Comparison of ENCODE assay signal across 9 cellular contexts in genomic region chr5:55991768-55992486, GRCh38. TPM values are rescaled to one million over a fixed set of nuclear protein-coding genes. Genes with fewer than 3 reads are reported as not detected.
DNase-seq lines count a peak whose midpoint lies in the region; ATAC-seq, FAIRE-seq and TF ChIP-seq lines count a peak whose summit lies in the region.
"Had no signal": no experiment of that assay in that cellular context is flagged by ENCODE, and none has a peak within 500 bp of the region (broad histone marks: within the 10 kb centered on the region; RNA-seq: fewer than 3 reads in every experiment).

No MANE protein-coding gene starts in this region.

- no peak for FAIRE-seq in frontal cortex (lab: Jason Lieb, UNC)

- no peaks in the 10 kb centered on the region for H3K9me3 ChIP-seq in Peyer's patch
- no peaks in the 10 kb centered on the region for H3K9me3 ChIP-seq in esophagus muscularis mucosa
- H3K9me3 ChIP-seq in sigmoid colon: no peaks in the 10 kb centered on the region
- H3K9me3 ChIP-seq in Karpas-422 (ENCODE audit: low read length): no peaks in the 10 kb centered on the region

- H2AFZ ChIP-seq in Karpas-422 (ENCODE audit: low read length): no peak overlapping the region

- H3K9me2 ChIP-seq in Karpas-422 (replicated peaks; ENCODE audit: insufficient read depth, low read length): no peaks in the 10 kb centered on the region

- no peak for TF ChIP-seq CTCF in GM06990 (IDR thresholded peaks at IDR 0.05; ENCODE audit: insufficient read depth, low read length, poor library complexity, severe bottlenecking)
- no peak for TF ChIP-seq CTCF in Peyer's patch (IDR thresholded peaks at IDR 0.05)
- no peak for TF ChIP-seq CTCF in esophagus muscularis mucosa (IDR thresholded peaks at IDR 0.05)
- TF ChIP-seq CTCF in sigmoid colon (IDR thresholded peaks at IDR 0.05): no peak

- H3K79me2 ChIP-seq in Karpas-422 (ENCODE audit: low read length): no peaks in the 10 kb centered on the region

- intact Hi-C loops in esophagus muscularis mucosa (cut with DNase I) (loop anchor here (10.0 kb wide), 1 partner anchor 63 kb away; no protein-coding TSS in a partner anchor), sigmoid colon (cut with DNase I) (loop anchor here (5.0 to 10.0 kb wide), 5 partner anchors 55 to 913 kb away; partner anchors contain the start of genes MAP3K1, PLPP1 and SETD9)

- ATAC-seq in GM19351 (IDR thresholded peaks at IDR 0.05; ENCODE audit: unreplicated experiment) (no peak), HG02840 (IDR thresholded peaks at IDR 0.05; ENCODE audit: low FRiP score, unreplicated experiment) (no peak)
- ATAC-seq: esophagus mucosa had no signal

- WGBS in esophagus muscularis mucosa: 63% methylated on average over 5 of the region's 5 CpGs
- 60 to 78% methylated on average over 5 of the region's 5 CpGs for WGBS in sigmoid colon, 2 donors

- H3K4me1 ChIP-seq in Peyer's patch: peaks cover 0 to 24% (median 0%) of the 10 kb centered on the region in 4 donors
- H3K4me1 ChIP-seq in esophagus muscularis mucosa: peaks cover 33 to 73% (median 62%) of the 10 kb centered on the region in 4 donors
- H3K4me1 ChIP-seq in sigmoid colon: peaks cover 0 to 67% (median 52%) of the 10 kb centered on the region in 4 donors
- H3K4me1 ChIP-seq in Karpas-422 (ENCODE audit: low read length): peaks cover 12% of the 10 kb centered on the region

- H3K4me2 ChIP-seq in Karpas-422 (ENCODE audit: low read depth, low read length, poor library complexity, severe bottlenecking): no peak overlapping the region

- H3K36me3 ChIP-seq in GM06990 (ENCODE audit: control insufficient read depth, insufficient read depth, low read length) (no peaks in the 10 kb centered on the region; the same call in 1 of the 2 replicates), Peyer's patch (peaks cover 0 to 2% (median 0%) of the 10 kb centered on the region in 3 donors), esophagus muscularis mucosa (peaks cover 0 to 5% (median 0%) of the 10 kb centered on the region in 4 donors), sigmoid colon (no peaks in the 10 kb centered on the region), Karpas-422 (ENCODE audit: insufficient read depth, low read length) (no peaks in the 10 kb centered on the region)

- H3K27ac ChIP-seq in Peyer's patch (peak overlapping the region in 2 of 4 donors; percentile 44 to 97), esophagus muscularis mucosa (replicated peaks in 1 of 4) (peak overlapping the region; percentile 97 to 100 (median 99)), sigmoid colon (peak overlapping the region; percentile 94 to 100 (median 99)), Karpas-422 (ENCODE audit: low read length) (no peak overlapping the region)

- H3K9ac ChIP-seq in Karpas-422 (ENCODE audit: low read length): no peak overlapping the region

- no peaks in the 10 kb centered on the region for H4K20me1 ChIP-seq in Karpas-422 (ENCODE audit: insufficient read depth, low read depth, low read length)

- no peak for TF ChIP-seq POLR2A in Peyer's patch (IDR thresholded peaks at IDR 0.05)
- no peak for TF ChIP-seq POLR2A in esophagus muscularis mucosa (IDR thresholded peaks at IDR 0.05; ENCODE audit: low read depth)
- no peak for TF ChIP-seq POLR2A in sigmoid colon (IDR thresholded peaks at IDR 0.05)

- H3K4me3 ChIP-seq in GM06990 (replicated peaks; ENCODE audit: low read depth, low read length): peak overlapping the region; percentile 88
- H3K4me3 ChIP-seq in Peyer's patch: peak overlapping the region; percentile 85 to 98 (median 94)
- peak overlapping the region; percentile 81 to 93 (median 86) for H3K4me3 ChIP-seq in esophagus muscularis mucosa
- H3K4me3 ChIP-seq in sigmoid colon: peak overlapping the region; percentile 63 to 92 (median 85)
- H3K4me3 ChIP-seq in Karpas-422 (ENCODE audit: low read length): no peak overlapping the region

- TF ChIP-seq EP300 in esophagus muscularis mucosa (IDR thresholded peaks at IDR 0.05) (no peak), sigmoid colon (IDR thresholded peaks at IDR 0.05) (no peak)

- DNase-seq in GM06990 (ENCODE audit: extremely low read depth, insufficient read length) (no peak), Peyer's patch (no peak), esophagus muscularis mucosa (ENCODE audit: extremely low spot score) (no peak), sigmoid colon (no peak), Karpas-422 (no peak), frontal cortex (ENCODE audit: low spot score in 2 of 2) (no peak)

- H3K27me3 ChIP-seq in GM06990 (replicated peaks; ENCODE audit: control insufficient read depth, insufficient read depth, low read length) (no peaks in the 10 kb centered on the region), Peyer's patch (no peaks in the 10 kb centered on the region), esophagus muscularis mucosa (no peaks in the 10 kb centered on the region), sigmoid colon (no peaks in the 10 kb centered on the region), Karpas-422 (ENCODE audit: low read length) (no peaks in the 10 kb centered on the region)

RNA-seq across cellular contexts. Expression of gene IL6ST, which starts 2.8 kb away (rescaled TPM):
- total RNA-seq in Peyer's patch (100 to 1,000 TPM in 2 of 4 donors, 10 to 100 TPM in 2; 88.8 to 179 (median 116) TPM), esophagus muscularis mucosa (100 to 1,000 TPM; 384 to 561 (median 517) TPM), sigmoid colon (100 to 1,000 TPM; 206 to 373 (median 311) TPM), frontal cortex (40.8 TPM)
- 10 to 100 TPM in 2 of 3 donors, 1 to 10 TPM in 1; 7.4 to 37.6 (median 12.0) TPM for polyA plus RNA-seq in sigmoid colon
- 0.58 and 1.5 TPM in 2 replicates for total RNA-seq in Karpas-422 (2014; rRNA removed; shearing (Covaris generic); ENCODE audit: low replicate concordance)

Comparison
In these comparisons a context has a peak if more than half of its experiments do, and no peak if none do; other contexts are left out.
1. RNA of gene IL6ST, which starts 2.8 kb away (total RNA-seq): 384 to 561 TPM in esophagus muscularis mucosa, 206 to 373 TPM in sigmoid colon, 88.8 to 179 TPM in Peyer's patch and 40.8 TPM in frontal cortex (single experiment); 0.58 to 1.5 TPM in Karpas-422; every median in the first group is over 10 times any median in the second.